Comparison of ENCODE assay signal across 19 cellular contexts in genomic region chr11:889261-889660, GRCh38.
"Had no signal": no experiment of that assay in that cellular context is flagged by ENCODE, and none has a peak within 500 bp of the region (broad histone marks: within the 10 kb centered on the region; RNA-seq: fewer than 3 reads in every experiment).

No MANE protein-coding gene starts in this region.

- H3K9me3 Mint-ChIP-seq: activated naive CD4-positive, alpha-beta T cell treated with anti-CD3 and anti-CD28 coated beads, Interleukin-2, amount 50 U/mL, for 72 hours; natural killer cell had no signal

- H3K27me3 ChIP-seq: body of pancreas, colonic mucosa, esophagus muscularis mucosa, hepatocyte, left lung, tibial artery, vagina had no signal

- DNase-seq: activated CD4-positive, alpha-beta T cell treated with anti-CD3 and anti-CD28 coated beads for 1 hour; activated CD4-positive, alpha-beta T cell treated with anti-CD3 and anti-CD28 coated beads, Interleukin-2, amount 50 U/mL, for 4 hours; activated T-cell treated with anti-CD3 and anti-CD28 coated beads, Interleukin-2, amount 50 U/mL, for 1 hour; body of pancreas; central memory CD4-positive, alpha-beta T cell; colonic mucosa; islet precursor cell; left lung; mammary epithelial cell; natural killer cell; psoas muscle; stimulated activated CD4-positive, alpha-beta T cell treated with anti-CD3 and anti-CD28 coated beads, Interleukin-1b, Interleukin-23, amount 100 ng/mL, for 48 hours; T-helper 9 cell; tibial artery had no signal

- H3K36me3 ChIP-seq: colonic mucosa, vagina had no signal

- H3K4me1 ChIP-seq: body of pancreas, colonic mucosa, esophagus muscularis mucosa, left lung, tibial artery, vagina had no signal

- H3K36me3 Mint-ChIP-seq: natural killer cell had no signal

- H3K27ac ChIP-seq: body of pancreas, colonic mucosa, esophagus muscularis mucosa, hepatocyte, left lung, psoas muscle, tibial artery, vagina had no signal

- H3K9me3 ChIP-seq: body of pancreas, colonic mucosa, esophagus muscularis mucosa, left lung, psoas muscle, tibial artery, vagina had no signal

- H3K4me3 ChIP-seq: body of pancreas, colonic mucosa, esophagus muscularis mucosa, hepatocyte, left lung, psoas muscle, tibial artery, vagina had no signal

- H3K4me3 Mint-ChIP-seq: natural killer cell had no signal

- ATAC-seq: activated naive CD4-positive, alpha-beta T cell treated with anti-CD3 and anti-CD28 coated beads, Interleukin-2, amount 50 U/mL, for 72 hours; body of pancreas; left lung; natural killer cell; sciatic nerve had no signal
